ENCODE assay signal across 8 cellular contexts in the genomic region with DNA sequence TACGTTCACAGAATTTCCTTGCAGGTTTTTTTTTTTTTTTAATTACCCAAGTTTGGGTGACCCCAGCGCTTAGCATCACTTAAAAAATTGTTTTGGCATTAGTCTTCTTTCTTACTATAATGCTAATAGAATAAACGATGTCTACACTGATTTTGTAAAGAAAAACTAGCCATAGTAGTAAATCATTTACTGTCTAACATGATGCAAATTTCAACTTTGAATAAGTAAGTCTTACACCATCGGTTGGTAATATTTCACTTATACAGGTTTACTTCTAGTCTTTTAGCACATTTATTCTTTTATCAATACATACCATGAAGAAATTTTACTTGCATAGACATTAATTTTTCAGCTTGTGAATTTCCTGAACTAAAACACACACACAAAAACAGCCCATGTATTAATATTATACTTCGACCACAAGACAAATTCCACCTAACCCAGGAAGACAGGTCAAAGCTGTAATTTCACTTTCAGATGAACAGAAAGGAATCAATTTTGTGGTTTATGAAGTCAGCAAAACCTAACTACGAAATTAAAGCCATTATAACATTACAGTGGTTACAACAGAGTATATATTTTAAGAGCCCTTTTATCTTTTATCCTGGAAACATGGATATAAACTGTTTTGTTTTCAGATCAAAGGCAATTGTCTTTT. TPM values are rescaled to one million over a fixed set of nuclear protein-coding genes. Genes with fewer than 3 reads are reported as not detected.
DNase-seq lines count a peak whose midpoint lies in the region; ATAC-seq and TF ChIP-seq lines count a peak whose summit lies in the region.

No MANE protein-coding gene starts in this region.

- ATAC-seq in activated T-cell treated with anti-CD3 and anti-CD28 coated beads, Interleukin-2, amount 50 U/mL, for 4 hours, result no peak
- peak; percentile 28 for ATAC-seq in HG03520 (IDR thresholded peaks at IDR 0.05; ENCODE audit: unreplicated experiment)
- ATAC-seq in left lobe of liver, result no peak

- peaks cover 0 to 10% (median 0%) of the 10 kb centered on the region in 8 donors for H3K9me3 ChIP-seq in spleen

- in situ Hi-C loops in KBM-7 (cut with MboI; ENCODE audit: low pct_unique_long_range_greater_than_20kb, low sequenced_read_pairs), result no loop called here

- H3K36me3 Mint-ChIP-seq in activated T-cell treated with anti-CD3 and anti-CD28 coated beads, Interleukin-2, amount 50 U/mL, for 4 hours (ENCODE audit: insufficient read depth), result no peaks in the 10 kb centered on the region
- no peaks in the 10 kb centered on the region for H3K36me3 Mint-ChIP-seq in chondrocyte (ENCODE audit: low read depth)

- H3K9me3 Mint-ChIP-seq in activated T-cell treated with anti-CD3 and anti-CD28 coated beads, Interleukin-2, amount 50 U/mL, for 4 hours, result peaks cover 4% of the 10 kb centered on the region
- H3K9me3 Mint-ChIP-seq in chondrocyte (ENCODE audit: low read depth), result no peaks in the 10 kb centered on the region

- no peaks in the 10 kb centered on the region for H3K27me3 Mint-ChIP-seq in activated T-cell treated with anti-CD3 and anti-CD28 coated beads, Interleukin-2, amount 50 U/mL, for 4 hours (ENCODE audit: low read depth)
- H3K27me3 Mint-ChIP-seq in chondrocyte (ENCODE audit: low read depth), result no peaks in the 10 kb centered on the region

- TF ChIP-seq CTCF in chondrocyte (IDR thresholded peaks at IDR 0.05) (no peak), spleen (IDR thresholded peaks at IDR 0.05 in 8 of 11, conservative IDR thresholded peaks at IDR 0.05 in 3 of 11) (no peak)

- intact Hi-C loops in spleen (cut with DNase I; ENCODE audit: low total_unique reads), result no loop called here

- H3K4me3 Mint-ChIP-seq in activated T-cell treated with anti-CD3 and anti-CD28 coated beads, Interleukin-2, amount 50 U/mL, for 4 hours, result peak overlapping the region; percentile 93
- peak overlapping the region; percentile 90 for H3K4me3 Mint-ChIP-seq in chondrocyte (ENCODE audit: unreplicated experiment)

- H3K4me1 Mint-ChIP-seq in activated T-cell treated with anti-CD3 and anti-CD28 coated beads, Interleukin-2, amount 50 U/mL, for 4 hours (ENCODE audit: low read depth), result peaks cover 72% of the 10 kb centered on the region
- peaks cover 36% of the 10 kb centered on the region for H3K4me1 Mint-ChIP-seq in chondrocyte (ENCODE audit: low read depth)

- H3K27me3 ChIP-seq in spleen (replicated peaks in 1 of 7), result peaks cover 0 to 85% (median 16%) of the 10 kb centered on the region in 7 donors

- 31 to 46% (median 36%) methylated on average over 6 of the region's 6 CpGs for WGBS in spleen, 5 donors

- H3K27ac ChIP-seq in spleen, result peak overlapping the region in 6 of 8 donors; percentile 33 to 98 (median 96)

- no peak overlapping the region for H3K27ac Mint-ChIP-seq in chondrocyte (ENCODE audit: unreplicated experiment)

- H3K4me1 ChIP-seq in spleen, result peaks cover 27 to 98% (median 57%) of the 10 kb centered on the region in 6 donors

- no peaks in the 10 kb centered on the region for H3K36me3 ChIP-seq in spleen

- no peak for TF ChIP-seq POLR2A in spleen (IDR thresholded peaks at IDR 0.05)

- no peak for DNase-seq in activated T-cell treated with anti-CD3 and anti-CD28 coated beads, Interleukin-2, amount 50 U/mL, for 4 hours
- DNase-seq in activated T-cell treated with anti-CD3 and anti-CD28 coated beads for 4 hours (no peak), chondrocyte (ENCODE audit: low spot score) (no peak), spleen (no peak), KBM-7 (no peak), left lobe of liver (ENCODE audit: low spot score) (no peak), DMS153 treated with DMSO at 0.1 percent for 48 hours (lab: John Stamatoyannopoulos, UW; ENCODE audit: unreplicated experiment) (no peak)

- H3K4me3 ChIP-seq in spleen, result peak overlapping the region in 7 of 8 donors; percentile 53 to 81 (median 60)

RNA-seq across cellular contexts. Expression of gene YES1, which starts 1.9 kb away (rescaled TPM):
- 10 to 100 TPM in 1 of 3 donors, 1 to 10 TPM in 2; 7.9 to 11.3 (median 8.1) TPM for total RNA-seq in activated T-cell treated with anti-CD3 and anti-CD28 coated beads, Interleukin-2, amount 50 U/mL, for 4 hours
- total RNA-seq in chondrocyte (31.1 to 38.0 TPM (median 36.9 TPM) in 3 replicates), spleen (100 to 1,000 TPM in 2 of 7 donors, 10 to 100 TPM in 5; 52.1 to 128 (median 97.1) TPM), left lobe of liver (31.1 TPM)
- polyA plus RNA-seq in spleen, result 10 to 100 TPM in 1 of 3 donors, 1 to 10 TPM in 2; 8.4 to 24.2 (median 9.3) TPM
